In genomic region chr1:28860332-28861073, GRCh38 we compare ENCODE assay signal across 11 cellular contexts. TPM values are rescaled to one million over a fixed set of nuclear protein-coding genes. Genes with fewer than 3 reads are reported as not detected.
DNase-seq lines count a peak whose midpoint lies in the region; ATAC-seq and TF ChIP-seq lines count a peak whose summit lies in the region.
"Had no signal": no experiment of that assay in that cellular context is flagged by ENCODE, and none has a peak within 500 bp of the region (broad histone marks: within the 10 kb centered on the region; RNA-seq: fewer than 3 reads in every experiment).

No MANE protein-coding gene starts in this region.

- H3K27me3 ChIP-seq in PC-3 (ENCODE audit: low read length) (no peaks in the 10 kb centered on the region), upper lobe of left lung (no peaks in the 10 kb centered on the region)

- peaks cover 3% of the 10 kb centered on the region for H3K9me3 Mint-ChIP-seq in glutamatergic neuron (ENCODE audit: unreplicated experiment)
- H3K9me3 Mint-ChIP-seq in activated naive CD8-positive, alpha-beta T cell treated with anti-CD3 and anti-CD28 coated beads, Interleukin-2, amount 50 U/mL, for 24 hours, result no peaks in the 10 kb centered on the region

- no peak overlapping the region for H3K27ac Mint-ChIP-seq in glutamatergic neuron (ENCODE audit: unreplicated experiment)
- H3K27ac Mint-ChIP-seq in activated naive CD8-positive, alpha-beta T cell treated with anti-CD3 and anti-CD28 coated beads, Interleukin-2, amount 50 U/mL, for 24 hours, result no peak overlapping the region
- H3K27ac Mint-ChIP-seq: activated CD4-positive, alpha-beta T cell treated with anti-CD3 and anti-CD28 coated beads for 36 hours had no signal

- no peaks in the 10 kb centered on the region for H3F3A ChIP-seq in PC-3 (ENCODE audit: low read length, unreplicated experiment)

- no peak overlapping the region for H2AFZ ChIP-seq in PC-3 (ENCODE audit: low read length)

- no peaks in the 10 kb centered on the region for H3K36me3 Mint-ChIP-seq in glutamatergic neuron (ENCODE audit: unreplicated experiment)
- no peaks in the 10 kb centered on the region for H3K36me3 Mint-ChIP-seq in activated naive CD8-positive, alpha-beta T cell treated with anti-CD3 and anti-CD28 coated beads, Interleukin-2, amount 50 U/mL, for 24 hours (ENCODE audit: low read depth)

- no peak overlapping the region for H3K9ac ChIP-seq in PC-3 (ENCODE audit: low read length)

- no peak for TF ChIP-seq POLR2A in upper lobe of left lung (IDR thresholded peaks at IDR 0.05)

- H3K4me3 Mint-ChIP-seq in glutamatergic neuron (ENCODE audit: unreplicated experiment), result no peak overlapping the region
- H3K4me3 Mint-ChIP-seq in activated naive CD8-positive, alpha-beta T cell treated with anti-CD3 and anti-CD28 coated beads, Interleukin-2, amount 50 U/mL, for 24 hours, result no peak overlapping the region
- H3K4me3 Mint-ChIP-seq: activated CD4-positive, alpha-beta T cell treated with anti-CD3 and anti-CD28 coated beads for 36 hours had no signal

- peaks cover 17% of the 10 kb centered on the region for H3K4me1 Mint-ChIP-seq in glutamatergic neuron (ENCODE audit: low read depth, unreplicated experiment)
- H3K4me1 Mint-ChIP-seq in activated naive CD8-positive, alpha-beta T cell treated with anti-CD3 and anti-CD28 coated beads, Interleukin-2, amount 50 U/mL, for 24 hours, result no peaks in the 10 kb centered on the region
- H3K4me1 Mint-ChIP-seq: activated CD4-positive, alpha-beta T cell treated with anti-CD3 and anti-CD28 coated beads for 36 hours had no signal

- no peaks in the 10 kb centered on the region for H3K9me2 ChIP-seq in PC-3 (replicated peaks; ENCODE audit: low read length)

- H4K20me1 ChIP-seq in PC-3 (ENCODE audit: low read length), result no peaks in the 10 kb centered on the region

- H3K79me2 ChIP-seq in PC-3 (ENCODE audit: low read length), result no peaks in the 10 kb centered on the region

- H3K4me1 ChIP-seq in PC-3 (ENCODE audit: insufficient read depth, low read length) (no peaks in the 10 kb centered on the region), upper lobe of left lung (peaks cover 0 to 1% (median 0%) of the 10 kb centered on the region in 4 donors)

- CTCF ChIA-PET in PC-3 (lab: Charles Lee), result no interaction called here

- BruUV-seq in PC-3 (replicated peaks; lab: Mats Ljungman, UMichigan), result no TSS peak

- H3K4me2 ChIP-seq in PC-3 (ENCODE audit: low read length), result no peak overlapping the region

- DNase-seq in DMS153 treated with DMSO at 0.1 percent for 48 hours (lab: John Stamatoyannopoulos, UW; ENCODE audit: unreplicated experiment) (peak; percentile 49), PC-3 (peak; percentile 58), glutamatergic neuron (peak; percentile 63), upper lobe of left lung (no peak)
- no peak for DNase-seq in stimulated activated CD8-positive, alpha-beta memory T cell treated with anti-CD3 and anti-CD28 coated beads, Interleukin-4, amount 100 ng/mL, for 48 hours
- DNase-seq in activated naive CD8-positive, alpha-beta T cell treated with anti-CD3 and anti-CD28 coated beads, Interleukin-2, amount 50 U/mL, for 24 hours, result no peak
- no peak for DNase-seq in activated naive CD4-positive, alpha-beta T cell (lab: John Stamatoyannopoulos, UW)
- DNase-seq: activated CD4-positive, alpha-beta T cell treated with anti-CD3 and anti-CD28 coated beads for 36 hours; hypothalamus had no signal

- no peaks in the 10 kb centered on the region for H3K36me3 ChIP-seq in PC-3 (ENCODE audit: low read depth, low read length)
- H3K36me3 ChIP-seq in upper lobe of left lung, result no peaks in the 10 kb centered on the region

- H3K27ac ChIP-seq in PC-3 (ENCODE audit: low read length) (no peak overlapping the region), upper lobe of left lung (no peak overlapping the region)

- no peak for TF ChIP-seq CTCF in PC-3 (conservative IDR thresholded peaks at IDR 0.05; ENCODE audit: low read depth, low read length)
- TF ChIP-seq CTCF in glutamatergic neuron (IDR thresholded peaks at IDR 0.05; ENCODE audit: partially characterized antibody, unreplicated experiment), result no peak
- no peak for TF ChIP-seq CTCF in upper lobe of left lung (IDR thresholded peaks at IDR 0.05)

- H3K9me3 ChIP-seq in PC-3 (ENCODE audit: low read length), result no peaks in the 10 kb centered on the region
- H3K9me3 ChIP-seq in upper lobe of left lung, result no peaks in the 10 kb centered on the region

- 87 to 90% methylated on average over 2 to 3 of the region's 3 CpGs for WGBS in upper lobe of left lung, 2 donors

- no peaks in the 10 kb centered on the region for H3K27me3 Mint-ChIP-seq in glutamatergic neuron (ENCODE audit: unreplicated experiment)
- peaks cover 1% of the 10 kb centered on the region for H3K27me3 Mint-ChIP-seq in activated naive CD8-positive, alpha-beta T cell treated with anti-CD3 and anti-CD28 coated beads, Interleukin-2, amount 50 U/mL, for 24 hours
- H3K27me3 Mint-ChIP-seq: activated CD4-positive, alpha-beta T cell treated with anti-CD3 and anti-CD28 coated beads for 36 hours had no signal

- intact Hi-C loops in PC-3 (cut with micrococcal nuclease), result no loop called here

- no peak for TF ChIP-seq EP300 in upper lobe of left lung (IDR thresholded peaks at IDR 0.05)

- POLR2A ChIA-PET in PC-3 (lab: Charles Lee; ENCODE audit: unreplicated experiment), result interaction anchor here (0.6 kb wide), 1 partner anchor 81 kb away, joined by 5 read pairs; no protein-coding TSS in a partner anchor

- H3K4me3 ChIP-seq in PC-3 (ENCODE audit: low read length), result no peak overlapping the region
- H3K4me3 ChIP-seq in upper lobe of left lung, result no peak overlapping the region

- ATAC-seq in HG03097 (IDR thresholded peaks at IDR 0.05; ENCODE audit: low FRiP score, unreplicated experiment) (peak; percentile 53), PC-3 (peak; percentile 49; the same call in 1 of the 2 replicates), upper lobe of left lung (ENCODE audit: low FRiP score in 2 of 2) (no peak)
- no peak for ATAC-seq in activated naive CD8-positive, alpha-beta T cell treated with anti-CD3 and anti-CD28 coated beads, Interleukin-2, amount 50 U/mL, for 24 hours
- ATAC-seq: activated CD4-positive, alpha-beta T cell treated with anti-CD3 and anti-CD28 coated beads for 36 hours had no signal

RNA-seq across cellular contexts. Expression of gene OPRD1, which starts 48.5 kb away (rescaled TPM):
- total RNA-seq in PC-3 (2014; rRNA removed) (not detected in 2 replicates), glutamatergic neuron (ENCODE audit: unreplicated experiment) (1.2 TPM), upper lobe of left lung (not detected)
- total RNA-seq: NCI-H460 had no signal

RNA-seq across cellular contexts. Expression of gene EPB41, which starts 53.9 kb away (rescaled TPM):
- total RNA-seq in PC-3 (2014; rRNA removed) (41.5 and 44.9 TPM in 2 replicates), glutamatergic neuron (ENCODE audit: unreplicated experiment) (213 TPM), upper lobe of left lung (100 to 1,000 TPM in 1 of 6 donors, 10 to 100 TPM in 5; 43.5 to 109 (median 51.9) TPM)

Comparison
In these comparisons a context has a peak if more than half of its experiments do, and no peak if none do; other contexts are left out.
1. DNase-seq: peak in DMS153 treated with DMSO at 0.1 percent for 48 hours (single experiment), PC-3 (single experiment) and glutamatergic neuron (single experiment); none in upper lobe of left lung (0 of 2), stimulated activated CD8-positive, alpha-beta memory T cell treated with anti-CD3 and anti-CD28 coated beads, Interleukin-4, amount 100 ng/mL, for 48 hours (single experiment), activated naive CD8-positive, alpha-beta T cell treated with anti-CD3 and anti-CD28 coated beads, Interleukin-2, amount 50 U/mL, for 24 hours (single experiment) and activated naive CD4-positive, alpha-beta T cell (0 of 4).
2. ATAC-seq: peak in HG03097 (single experiment) and PC-3 (single experiment); none in upper lobe of left lung (0 of 2) and activated naive CD8-positive, alpha-beta T cell treated with anti-CD3 and anti-CD28 coated beads, Interleukin-2, amount 50 U/mL, for 24 hours (single experiment).